ENCODE assay signal across 7 cellular contexts in genomic region chr17:79993390-79994221, GRCh38. TPM values are rescaled to one million over a fixed set of nuclear protein-coding genes. Genes with fewer than 3 reads are reported as not detected.
A peak's percentile ranks its signal among the peaks of the same experiment; 100 is the strongest.
DNase-seq lines count a peak whose midpoint lies in the region; ATAC-seq and TF ChIP-seq lines count a peak whose summit lies in the region.

No MANE protein-coding gene starts in this region.

- peaks cover 21% of the 10 kb centered on the region for H3K4me1 Mint-ChIP-seq in HFFc6 (ENCODE audit: low read depth)

- peaks cover 0 to 33% of the 10 kb centered on the region in 2 donors for H3K4me1 ChIP-seq in right atrium auricular region

- DNase-seq in HFFc6 (peak; percentile 80), NCI-H82 (lab: John Stamatoyannopoulos, UW) (peak; percentile 72), right atrium auricular region (ENCODE audit: low spot score) (peak; percentile 90), NCI-H187 treated with DMSO at 0.1 percent for 48 hours (lab: John Stamatoyannopoulos, UW) (no peak)
- peak; percentile 44 for DNase-seq in activated naive CD4-positive, alpha-beta T cell treated with Interleukin-2 at 50 U/mL for 16 hours
- DNase-seq in stimulated activated CD4-positive, alpha-beta T cell treated with anti-CD3 and anti-CD28 coated beads, Interleukin-12 subunit alpha, Interleukin-12 subunit beta, amount 100 ng/mL, for 24 hours (ENCODE audit: low read depth in 2 of 2): peak; percentile 26 to 47

- TF ChIP-seq CTCF in HFFc6 (IDR thresholded peaks at IDR 0.05) (no peak), right atrium auricular region (IDR thresholded peaks at IDR 0.05) (no peak)

- H3K27me3 ChIP-seq in right atrium auricular region: no peaks in the 10 kb centered on the region

- ATAC-seq in HG03280 (IDR thresholded peaks at IDR 0.05; ENCODE audit: unreplicated experiment): no peak

- no peaks in the 10 kb centered on the region for H3K36me3 ChIP-seq in right atrium auricular region

- H3K4me3 ChIP-seq in right atrium auricular region: no peak overlapping the region

- no peaks in the 10 kb centered on the region for H3K9me3 Mint-ChIP-seq in HFFc6

- H3K27ac Mint-ChIP-seq in HFFc6: peak overlapping the region; percentile 85

- H3K27ac ChIP-seq in right atrium auricular region: peak overlapping the region; percentile 79 to 85

- H3K27me3 Mint-ChIP-seq in HFFc6 (ENCODE audit: insufficient read depth): no peaks in the 10 kb centered on the region; the same call in 1 of the 2 replicates

- H3K4me3 Mint-ChIP-seq in HFFc6: peak overlapping the region; percentile 44

- no peaks in the 10 kb centered on the region for H3K9me3 ChIP-seq in right atrium auricular region

- H3K36me3 Mint-ChIP-seq in HFFc6 (ENCODE audit: low read depth): no peaks in the 10 kb centered on the region

RNA-seq across cellular contexts. Expression of gene TBC1D16, which starts 42.1 kb away (rescaled TPM):
- 10 to 100 TPM; 15.1 to 25.5 (median 17.9) TPM for total RNA-seq in HFFc6 (2021; fragmentation: NEBNext Ultra II Directional; extraction: Animal tissue kit (Norgen Biotek cat#: 25700))
- total RNA-seq in right atrium auricular region: 10 to 100 TPM in 1 of 2 donors, 1 to 10 TPM in 1; 9.8 to 19.4 TPM

RNA-seq across cellular contexts. Expression of gene CCDC40, which starts 42.8 kb away (rescaled TPM):
- total RNA-seq in HFFc6 (2021; fragmentation: NEBNext Ultra II Directional; extraction: Animal tissue kit (Norgen Biotek cat#: 25700)): 1 to 10 TPM; 1.7 to 3.2 (median 2.1) TPM
- 1 to 10 TPM; 3.0 to 9.3 TPM for total RNA-seq in right atrium auricular region
